1 cellular context compared by ENCODE assay signal in genomic region chr16:30715777-30716445, GRCh38.
TF ChIP-seq lines count a peak whose summit lies in the region.

No MANE protein-coding gene starts in this region.

TF ChIP-seq in K562, 482 proteins besides CTCF, POLR2A, EP300 and RAD21:
- TF ChIP-seq FOSL1 (tag; conservative IDR thresholded peaks at IDR 0.05) (peak; percentile 78), ARID3A (IDR thresholded peaks at IDR 0.05; ENCODE audit: borderline replicate concordance, low read depth, low read length) (no peak), NCOA2 (IDR thresholded peaks at IDR 0.05; ENCODE audit: partially characterized antibody in 2 of 2) (no peak), JUND (IDR thresholded peaks at IDR 0.05; ENCODE audit: borderline replicate concordance, low read depth, low read length) (peak; percentile 15; the same call in 1 of the 2 replicates), JUND (tag; IDR thresholded peaks at IDR 0.05; ENCODE audit: borderline replicate concordance, low read depth, low read length) (peak; percentile 27; the same call in 1 of the 3 replicates), PRDM10 (IDR thresholded peaks at IDR 0.05; ENCODE audit: partially characterized antibody) (peak; percentile 44), ATF3 (IDR thresholded peaks at IDR 0.05) (peak; percentile 34), ATF3 (CRISPR knock-in tag; conservative IDR thresholded peaks at IDR 0.05) (no peak), CBFA2T3 (IDR thresholded peaks at IDR 0.05) (peak; percentile 27; the same call in 1 of the 2 replicates), TCF3 (CRISPR knock-in tag; IDR thresholded peaks at IDR 0.05) (0 out of 2 replicates have a peak, but pooled peaks have one; percentile 24)
